2 cellular contexts compared by ENCODE assay signal in genomic region chr2:195638738-195639137, GRCh38.
TF ChIP-seq lines count a peak whose summit lies in the region.

No MANE protein-coding gene starts in this region.

TF ChIP-seq in GM23338, 12 proteins besides CTCF, POLR2A, EP300 and RAD21 (continued from another document):
- TF ChIP-seq REST (IDR thresholded peaks at IDR 0.05; ENCODE audit: unreplicated experiment) (no peak), ETS1 (IDR thresholded peaks at IDR 0.05) (no peak), EZH2phosphoT487 (IDR thresholded peaks at IDR 0.05; ENCODE audit: unreplicated experiment) (no peak), ZNF462 (CRISPR knock-in tag; IDR thresholded peaks at IDR 0.05) (no peak), JUNB (IDR thresholded peaks at IDR 0.05; ENCODE audit: unreplicated experiment) (no peak), ZNF114 (CRISPR knock-in tag; IDR thresholded peaks at IDR 0.05) (no peak), CREB1 (CRISPR knock-in tag; IDR thresholded peaks at IDR 0.05; ENCODE audit: low read depth) (no peak)

TF ChIP-seq in endothelial cell of umbilical vein, 7 proteins besides CTCF, POLR2A, EP300 and RAD21 (continued from another document):
- no peak for TF ChIP-seq MAX (IDR thresholded peaks at IDR 0.05; ENCODE audit: insufficient read depth, insufficient read length)
